Comparison of ENCODE assay signal across 18 cellular contexts in genomic region chr5:138748630-138749081, GRCh38. TPM values are rescaled to one million over a fixed set of nuclear protein-coding genes. Genes with fewer than 3 reads are reported as not detected.
A peak's percentile ranks its signal among the peaks of the same experiment; 100 is the strongest.
DNase-seq lines count a peak whose midpoint lies in the region; ATAC-seq, FAIRE-seq and TF ChIP-seq lines count a peak whose summit lies in the region.
"Had no signal": no experiment of that assay in that cellular context is flagged by ENCODE, and none has a peak within 500 bp of the region (broad histone marks: within the 10 kb centered on the region; RNA-seq: fewer than 3 reads in every experiment).

No MANE protein-coding gene starts in this region.

- intact Hi-C loops in K562 (cut with micrococcal nuclease) (no loop called here), psoas muscle (cut with DNase I) (no loop called here)

- H2AFZ ChIP-seq in K562 (ENCODE audit: low read depth, low read length) = peak overlapping the region; percentile 62

- H3K27me3 ChIP-seq in K562 (ENCODE audit: control insufficient read depth in 2 of 2, insufficient read depth in 2 of 2, low read length in 2 of 2) (no peaks in the 10 kb centered on the region), psoas muscle (ENCODE audit: insufficient read depth in 3 of 3, low read length in 2 of 3) (no peaks in the 10 kb centered on the region)
- H3K27me3 ChIP-seq: ovary, vagina had no signal

- WGBS in K562 (ENCODE audit: insufficient coverage, low coverage, missing lambda C conversion rate) = 10% methylated on average over 6 of the region's 6 CpGs
- 70 to 73% (median 73%) methylated on average over 6 of the region's 6 CpGs for WGBS in psoas muscle, 3 donors

- H3K27ac ChIP-seq in K562 (ENCODE audit: extremely low read depth, low read depth, low read length) (no peak overlapping the region), psoas muscle (no peak overlapping the region)
- H3K27ac ChIP-seq: ovary, vagina had no signal

- H3K4me2 ChIP-seq in K562 (ENCODE audit: insufficient read depth, low read length) = peak overlapping the region; percentile 31; the same call in 1 of the 2 replicates

- TF ChIP-seq CTCF in K562 (IDR thresholded peaks at IDR 0.05 in 2 of 3, conservative IDR thresholded peaks at IDR 0.05 in 1 of 3; ENCODE audit: insufficient read depth in 2 of 3, low read depth in 1 of 3, low read length in 3 of 3) = no peak
- no peak for TF ChIP-seq CTCF in psoas muscle (IDR thresholded peaks at IDR 0.05)

- TF ChIP-seq RAD21 in K562 (CRISPR knock-in tag; conservative IDR thresholded peaks at IDR 0.05 in 1 of 2, IDR thresholded peaks at IDR 0.05 in 1 of 2) = no peak

- POLR2A ChIA-PET in K562 (lab: Yijun Ruan, JAX) = interaction anchor here (1.1 kb wide), 1 partner anchor 47 kb away, joined by 3 read pairs; no protein-coding TSS in a partner anchor

- in situ Hi-C loops in K562 (cut with MboI) = no loop called here

- H3K36me3 ChIP-seq in K562 (ENCODE audit: control insufficient read depth, insufficient read depth, low read length) (no peaks in the 10 kb centered on the region), psoas muscle (ENCODE audit: insufficient read depth in 1 of 2, low read depth in 1 of 2) (no peaks in the 10 kb centered on the region)
- H3K36me3 ChIP-seq: ovary, vagina had no signal

- H3K4me3 ChIP-seq in K562 = no peak overlapping the region
- H3K4me3 ChIP-seq in psoas muscle = no peak overlapping the region
- H3K4me3 ChIP-seq: ovary, vagina had no signal

- FAIRE-seq in K562 (lab: Jason Lieb, UNC) = peak; percentile 74

- H3K9me3 ChIP-seq in K562 (replicated peaks; ENCODE audit: control insufficient read depth, insufficient read depth, low read depth, low read length) (no peaks in the 10 kb centered on the region), psoas muscle (no peaks in the 10 kb centered on the region)
- H3K9me3 ChIP-seq: Caco-2, ovary, vagina had no signal

- peaks cover 11 to 12% of the 10 kb centered on the region in 2 experiments; a peak in 4 of 5 replicates for H3K4me1 ChIP-seq in K562 (replicated peaks in 1 of 2; ENCODE audit: control insufficient read depth in 2 of 2, insufficient read depth in 2 of 2, low read length in 2 of 2)
- H3K4me1 ChIP-seq in psoas muscle = peaks cover 4% of the 10 kb centered on the region
- H3K4me1 ChIP-seq: Caco-2, vagina had no signal

- peaks cover 4% of the 10 kb centered on the region for H3K79me2 ChIP-seq in K562 (ENCODE audit: control insufficient read depth, insufficient read depth, low read length)

- H4K20me1 ChIP-seq in K562 (replicated peaks; ENCODE audit: control insufficient read depth, insufficient read depth, low read length) = no peaks in the 10 kb centered on the region

- TF ChIP-seq POLR2A in K562 (conservative IDR thresholded peaks at IDR 0.05) = no peak

- ATAC-seq in K562 = no peak
- no peak for ATAC-seq in psoas muscle
- no peak for ATAC-seq in HG02588 (IDR thresholded peaks at IDR 0.05; ENCODE audit: unreplicated experiment)
- ATAC-seq in GM18907 (IDR thresholded peaks at IDR 0.05; ENCODE audit: unreplicated experiment) = no peak

- 0 out of 4 replicates have a peak overlapping the region, but pooled peaks of 1 of the 2 experiments have one; percentile 6 for H3K9ac ChIP-seq in K562 (ENCODE audit: insufficient read depth in 1 of 2, low read depth in 2 of 2, low read length in 2 of 2)

- DNase-seq in EH (ENCODE audit: low read depth) (peak; percentile 27), HT-29 (ENCODE audit: low spot score) (peak; percentile 30), K562 (ENCODE audit: extremely low read depth in 1 of 4, low spot score in 3 of 4) (peak in 2 of 4 experiments; percentile 24 to 40), psoas muscle (peak; percentile 44 to 60)
- no peak for DNase-seq in activated naive CD4-positive, alpha-beta T cell (lab: John Stamatoyannopoulos, UW)
- DNase-seq: activated CD4-positive, alpha-beta T cell treated with anti-CD3 and anti-CD28 coated beads, Interleukin-2, amount 50 U/mL, for 1 hour; activated naive CD4-positive, alpha-beta T cell treated with anti-CD3 and anti-CD28 coated beads for 36 hours; Caco-2; cortex of kidney; GDM1; MM.1S; NCI-H187 treated with DMSO at 0.1 percent for 48 hours; NCI-H345; ovary; stimulated activated CD4-positive, alpha-beta T cell treated with anti-CD3 and anti-CD28 coated beads, Interleukin-2, amount 100 ng/mL, for 48 hours had no signal

- no peaks in the 10 kb centered on the region for H3K9me1 ChIP-seq in K562 (ENCODE audit: control insufficient read depth, insufficient read depth, low read length)

- CTCF ChIA-PET in K562 (lab: Yijun Ruan, JAX; ENCODE audit: low intra/inter-chr PET ratio) = no interaction called here

- BruUV-seq in K562 (replicated peaks; lab: Mats Ljungman, UMichigan) = no TSS peak

- no peak for TF ChIP-seq EP300 in K562 (IDR thresholded peaks at IDR 0.05; ENCODE audit: low read length)

TF ChIP-seq in K562, 482 proteins besides CTCF, POLR2A, EP300 and RAD21 (continues in another document):
- TF ChIP-seq ARID1B (IDR thresholded peaks at IDR 0.05) (peak; percentile 66), SMARCE1 (IDR thresholded peaks at IDR 0.05) (peak; percentile 76; the same call in 1 of the 2 replicates), FOXA3 (CRISPR knock-in tag; conservative IDR thresholded peaks at IDR 0.05 in 1 of 2, IDR thresholded peaks at IDR 0.05 in 1 of 2) (peak in 1 of 2 experiments; percentile 50; a peak in 1 of 4 replicates), JUND (IDR thresholded peaks at IDR 0.05; ENCODE audit: borderline replicate concordance, low read depth, low read length) (peak; percentile 87), JUND (tag; IDR thresholded peaks at IDR 0.05; ENCODE audit: borderline replicate concordance, low read depth, low read length) (peak; percentile 90; the same call in 2 of the 3 replicates), ELF2 (CRISPR knock-in tag; IDR thresholded peaks at IDR 0.05) (no peak), HDAC8 (tag; IDR thresholded peaks at IDR 0.05) (no peak), PRPF4 (IDR thresholded peaks at IDR 0.05; ENCODE audit: insufficient read depth, low read depth, low read length, poor library complexity, severe bottlenecking) (no peak), ZNF408 (CRISPR knock-in tag; IDR thresholded peaks at IDR 0.05; ENCODE audit: low read depth) (no peak), MXI1 (IDR thresholded peaks at IDR 0.05; ENCODE audit: low read depth, low read length) (no peak), PTTG1 (tag; IDR thresholded peaks at IDR 0.05; ENCODE audit: low read depth) (no peak), JUN (IDR thresholded peaks at IDR 0.05; ENCODE audit: borderline replicate concordance, low read depth, low read length) (0 out of 2 replicates have a peak, but pooled peaks have one; percentile 11), JUN (CRISPR knock-in tag; IDR thresholded peaks at IDR 0.05; ENCODE audit: borderline replicate concordance) (no peak), MBD2 (IDR thresholded peaks at IDR 0.05; ENCODE audit: borderline replicate concordance, low read depth) (no peak), ZNF280B (CRISPR knock-in tag; IDR thresholded peaks at IDR 0.05) (no peak), KDM1A (IDR thresholded peaks at IDR 0.05) (0 out of 4 replicates have a peak, but pooled peaks have one; percentile 13 to 27), ZNF436 (CRISPR knock-in tag; IDR thresholded peaks at IDR 0.05) (no peak), ID3 (CRISPR knock-in tag; IDR thresholded peaks at IDR 0.05) (no peak), ID3 (tag; IDR thresholded peaks at IDR 0.05) (peak; percentile 89; the same call in 1 of the 2 replicates), MEIS2 (IDR thresholded peaks at IDR 0.05; ENCODE audit: partially characterized antibody) (no peak), ZNF143 (CRISPR knock-in tag; IDR thresholded peaks at IDR 0.05) (no peak), KHSRP (IDR thresholded peaks at IDR 0.05) (no peak), EGR1 (conservative IDR thresholded peaks at IDR 0.05) (no peak)

RNA-seq across cellular contexts. Expression of gene CTNNA1, which starts 4.6 kb away (rescaled TPM):
- 416 and 425 TPM in 2 replicates for total RNA-seq in HT-29 (2014; rRNA removed; shearing (Covaris generic))
- total RNA-seq in K562 (2011; cell fraction: chromatin; rRNA removed; ENCODE audit: low replicate concordance) = 91.6 and 154 TPM in 2 replicates
- total RNA-seq in K562 (2011; cell fraction: nucleolus; rRNA removed) = 41.4 and 47.6 TPM in 2 replicates
- total RNA-seq in K562 (2011; cell fraction: nucleoplasm; rRNA removed) = 67.2 and 98.1 TPM in 2 replicates
- 102 and 124 TPM in 2 replicates for total RNA-seq in K562 (2014; rRNA removed)
- total RNA-seq in K562 (2014; rRNA removed; fragmentation: Illumina TruSeq; extraction: Trizol) = 89.1 and 102 TPM in 2 replicates
- 89.8 and 90.0 TPM in 2 replicates for total RNA-seq in K562 (2015; rRNA removed; fragmentation: Illumina TruSeq; extraction: Trizol)
- 105 and 117 TPM in 2 replicates for total RNA-seq in K562 (2021)
- 29.6 and 32.5 TPM in 2 replicates for polyA plus RNA-seq in K562 (2011; rRNA removed)
- 44.7 and 48.7 TPM in 2 replicates for polyA plus RNA-seq in K562 (2011; cell fraction: cytosol; rRNA removed)
- polyA plus RNA-seq in K562 (2011; cell fraction: nucleus; rRNA removed) = 57.0 and 67.8 TPM in 2 replicates
- polyA plus RNA-seq in K562 (2012) = 103 and 163 TPM in 2 replicates
- 101 and 107 TPM in 2 replicates for polyA plus RNA-seq in K562 (2014; fragmentation: Illumina TruSeq; extraction: Trizol)
- 10 to 100 TPM; 72.8 to 76.5 TPM for polyA plus RNA-seq in K562 (2014; fragmentation: Nextera tagmentation; extraction: Ambion mirVana)
- 59.6 and 72.3 TPM in 2 replicates for polyA plus RNA-seq in K562 (2014; rRNA removed)
- polyA minus RNA-seq in K562 (2011; rRNA and poly(A)+ RNA removed) = 47.1 and 55.3 TPM in 2 replicates
- polyA minus RNA-seq in K562 (2011; cell fraction: cytosol; rRNA and poly(A)+ RNA removed) = 94.4 and 124 TPM in 2 replicates
- 31.5 and 43.1 TPM in 2 replicates for polyA minus RNA-seq in K562 (2011; cell fraction: nucleus; rRNA and poly(A)+ RNA removed)
- total RNA-seq in psoas muscle = 100 to 1,000 TPM in 3 of 4 donors, 10 to 100 TPM in 1; 99.3 to 162 (median 129) TPM
- polyA plus RNA-seq in psoas muscle = 10 to 100 TPM; 58.8 to 74.8 (median 59.7) TPM

Comparison
In these comparisons a context has a peak if more than half of its experiments do, and no peak if none do; other contexts are left out.
1. DNase-seq: peak in EH (single experiment), HT-29 (single experiment) and psoas muscle (2 of 2); none in activated naive CD4-positive, alpha-beta T cell (0 of 4).